9 cellular contexts compared by ENCODE assay signal in genomic region chr14:67883717-67884116, GRCh38.
DNase-seq lines count a peak whose midpoint lies in the region; ATAC-seq and TF ChIP-seq lines count a peak whose summit lies in the region.
"Had no signal": no experiment of that assay in that cellular context is flagged by ENCODE, and none has a peak within 500 bp of the region (broad histone marks: within the 10 kb centered on the region; RNA-seq: fewer than 3 reads in every experiment).

No MANE protein-coding gene starts in this region.

- WGBS in endodermal cell (ENCODE audit: insufficient coverage in 1 of 2, insufficient read length in 1 of 2), 2 experiments = no CpG with 5 or more reads among the region's 1 CpG

- H3K4me1 ChIP-seq in endodermal cell (ENCODE audit: control insufficient read depth, insufficient read depth, low read length) = no peaks in the 10 kb centered on the region

- TF ChIP-seq CTCF in endodermal cell (conservative IDR thresholded peaks at IDR 0.05) = peak; percentile 29

- no peak overlapping the region for H3K27ac Mint-ChIP-seq in endodermal cell

- H3K4me1 Mint-ChIP-seq in endodermal cell = peaks cover 13% of the 10 kb centered on the region

- H3K9ac ChIP-seq in endodermal cell (ENCODE audit: extremely low read depth, low read length, poor library complexity, severe bottlenecking) = no peak overlapping the region

- no peaks in the 10 kb centered on the region for H3K36me3 Mint-ChIP-seq in endodermal cell (ENCODE audit: low read depth)

- H3K27ac ChIP-seq in endodermal cell (ENCODE audit: low read depth, low read length) = no peak overlapping the region

- H3K4me3 Mint-ChIP-seq in endodermal cell = no peak overlapping the region

- intact Hi-C loops in sciatic nerve (cut with DNase I) = no loop called here

- no peaks in the 10 kb centered on the region for H3K27me3 Mint-ChIP-seq in endodermal cell (ENCODE audit: insufficient read depth)

- H3K36me3 ChIP-seq in endodermal cell (ENCODE audit: control insufficient read depth, insufficient read depth, low read length) = no peaks in the 10 kb centered on the region

- H3K4me3 ChIP-seq in endodermal cell (ENCODE audit: low read length) = no peak overlapping the region

- ATAC-seq in sciatic nerve = peak; percentile 28
- ATAC-seq in HG03039 (IDR thresholded peaks at IDR 0.05; ENCODE audit: unreplicated experiment) = no peak
- ATAC-seq in HG02884 (IDR thresholded peaks at IDR 0.05; ENCODE audit: unreplicated experiment) = no peak
- no peak for ATAC-seq in GM19455 (IDR thresholded peaks at IDR 0.05; ENCODE audit: unreplicated experiment)

- H3K27me3 ChIP-seq in endodermal cell (ENCODE audit: control insufficient read depth, insufficient read depth, low read length, poor library complexity, severe bottlenecking) = no peaks in the 10 kb centered on the region

- DNase-seq in DMS153 treated with DMSO at 0.1 percent for 48 hours (lab: John Stamatoyannopoulos, UW; ENCODE audit: unreplicated experiment) = peak; percentile 5
- DNase-seq in DMS153 (lab: John Stamatoyannopoulos, UW) = no peak
- DNase-seq in NCI-H2227 (lab: John Stamatoyannopoulos, UW; ENCODE audit: unreplicated experiment) = peak; percentile 35
- no peak for DNase-seq in endodermal cell
- DNase-seq in sciatic nerve (ENCODE audit: low spot score) = no peak
- DNase-seq: occipital lobe had no signal

- no peaks in the 10 kb centered on the region for H3K9me3 ChIP-seq in endodermal cell (ENCODE audit: control insufficient read depth, low read length)

- H3K9me3 Mint-ChIP-seq in endodermal cell = no peaks in the 10 kb centered on the region

Comparison
In these comparisons a context has a peak if more than half of its experiments do, and no peak if none do; other contexts are left out.
1. DNase-seq: peak in DMS153 treated with DMSO at 0.1 percent for 48 hours (single experiment) and NCI-H2227 (single experiment); none in DMS153 (single experiment), endodermal cell (single experiment) and sciatic nerve (single experiment).